ENCODE assay signal across 8 cellular contexts in the genomic region with DNA sequence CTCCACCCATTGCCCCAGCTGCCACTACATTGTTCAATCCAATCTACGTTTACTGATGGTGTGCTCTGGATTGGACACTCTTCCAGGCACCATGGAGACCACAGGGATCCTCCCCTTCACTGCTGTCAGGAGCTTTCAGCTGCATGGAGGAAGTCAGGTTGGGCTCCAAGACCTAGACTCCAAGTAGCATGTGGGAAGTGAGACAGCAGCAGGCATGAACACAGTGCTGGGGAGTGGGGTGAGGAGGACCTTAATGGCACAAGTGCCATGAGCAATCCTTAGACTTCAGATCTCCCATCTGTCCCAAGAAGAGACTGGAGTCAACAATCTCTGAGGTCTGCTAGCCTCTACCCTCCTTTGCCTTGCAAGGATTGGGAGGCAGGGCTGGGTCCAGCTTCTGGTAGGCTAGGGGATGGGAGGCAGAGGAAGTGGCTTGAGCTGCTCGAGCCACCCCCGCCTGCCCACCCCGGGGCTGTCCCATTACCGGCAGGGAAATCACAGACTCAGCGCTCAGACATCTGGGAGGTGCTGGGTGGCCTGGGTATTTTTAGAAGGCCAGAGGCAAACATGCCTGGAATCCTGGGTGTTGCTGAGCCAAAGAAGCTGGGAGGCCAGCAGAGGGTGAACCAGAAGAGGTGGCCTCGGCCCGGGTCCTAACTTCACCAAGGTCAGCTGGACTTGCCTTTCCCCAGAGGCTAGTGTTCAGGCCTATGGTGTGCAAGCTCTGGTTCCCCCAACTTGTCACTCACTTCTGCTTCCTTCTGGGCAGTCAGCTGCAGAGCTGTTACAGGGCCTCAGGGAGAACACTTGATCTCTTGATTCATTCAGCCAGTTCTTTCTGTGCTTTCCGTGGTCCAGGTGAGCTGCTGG. TPM values are rescaled to one million over a fixed set of nuclear protein-coding genes. Genes with fewer than 3 reads are reported as not detected.
DNase-seq lines count a peak whose midpoint lies in the region; ATAC-seq and TF ChIP-seq lines count a peak whose summit lies in the region.

No MANE protein-coding gene starts in this region.

- H3K36me3 ChIP-seq in OCI-LY7 (ENCODE audit: insufficient read depth, low read length) (no peaks in the 10 kb centered on the region; the same call in 1 of the 2 replicates), left ventricle myocardium inferior (no peaks in the 10 kb centered on the region), testis (ENCODE audit: low read depth, missing control alignments) (no peaks in the 10 kb centered on the region)

- ATAC-seq in GM21786 (IDR thresholded peaks at IDR 0.05; ENCODE audit: unreplicated experiment), result peak; percentile 39

- TF ChIP-seq CTCF in OCI-LY7 (conservative IDR thresholded peaks at IDR 0.05; ENCODE audit: low read length) (no peak), left ventricle myocardium inferior (IDR thresholded peaks at IDR 0.05; ENCODE audit: borderline replicate concordance) (no peak), testis (IDR thresholded peaks at IDR 0.05) (no peak), endothelial cell (IDR thresholded peaks at IDR 0.05; ENCODE audit: unreplicated experiment) (no peak)

- no peaks in the 10 kb centered on the region for H3K9me3 Mint-ChIP-seq in endothelial cell (ENCODE audit: unreplicated experiment)

- no peak for TF ChIP-seq POLR2A in testis (IDR thresholded peaks at IDR 0.05)

- peak overlapping the region; percentile 98 for H3K27ac ChIP-seq in OCI-LY7 (ENCODE audit: low read depth, low read length, poor library complexity, severe bottlenecking)
- H3K27ac ChIP-seq in left ventricle myocardium inferior (replicated peaks), result peak overlapping the region; percentile 90
- H3K27ac ChIP-seq in testis, result peak overlapping the region; percentile 12 to 21

- H3K27me3 ChIP-seq in left ventricle myocardium inferior (ENCODE audit: low read depth), result no peaks in the 10 kb centered on the region
- H3K27me3 ChIP-seq in testis, result no peaks in the 10 kb centered on the region

- CTCF ChIA-PET in OCI-LY7 (lab: Charles Lee; ENCODE audit: unreplicated experiment), result interaction anchor here (2.5 to 2.9 kb wide), 2 partner anchors 15 to 21 kb away, joined by 18 to 19 read pairs; partner anchors contain the start of gene FCHSD2

- WGBS in testis, 2 donors, result 25 to 49% methylated on average over 8 to 9 of the region's 9 CpGs

- H3K27me3 Mint-ChIP-seq in endothelial cell (ENCODE audit: unreplicated experiment), result peaks cover 3% of the 10 kb centered on the region

- H3K4me3 ChIP-seq in OCI-LY7 (ENCODE audit: low read depth, low read length, poor library complexity, severe bottlenecking), result peak overlapping the region; percentile 41
- H3K4me3 ChIP-seq in left ventricle myocardium inferior, result peak overlapping the region; percentile 29
- H3K4me3 ChIP-seq in testis, result no peak overlapping the region

- H4K20me1 ChIP-seq in OCI-LY7 (ENCODE audit: insufficient read depth, low read length), result no peaks in the 10 kb centered on the region

- no peak overlapping the region for H3K27ac Mint-ChIP-seq in endothelial cell (ENCODE audit: unreplicated experiment)

- BruUV-seq in OCI-LY7 (replicated peaks; lab: Mats Ljungman, UMichigan), result no TSS peak

- intact Hi-C loops in OCI-LY7 (cut with micrococcal nuclease; ENCODE audit: unreplicated experiment), result loop anchor here (10.0 kb wide), 1 partner anchor 827 kb away; the partner anchor contains the start of gene UCP2
- intact Hi-C loops in left ventricle myocardium inferior (cut with micrococcal nuclease), result no loop called here
- intact Hi-C loops in testis (cut with DNase I; ENCODE audit: low total_unique reads), result no loop called here

- POLR2A ChIA-PET in OCI-LY7 (lab: Charles Lee), result interaction anchor here (0.7 to 15.8 kb wide), 9 partner anchors 6 to 242 kb away, joined by 3 to 136 read pairs (median 13); partner anchors contain the start of gene FCHSD2

- peaks cover 12% of the 10 kb centered on the region for H3K4me1 Mint-ChIP-seq in endothelial cell (ENCODE audit: unreplicated experiment)

- no peak overlapping the region for H3K4me3 Mint-ChIP-seq in endothelial cell (ENCODE audit: unreplicated experiment)

- H3K36me3 Mint-ChIP-seq in endothelial cell (ENCODE audit: low read depth, unreplicated experiment), result no peaks in the 10 kb centered on the region

- H3K9me2 ChIP-seq in OCI-LY7 (ENCODE audit: insufficient read depth, low read length), result no peaks in the 10 kb centered on the region

- peak overlapping the region; percentile 61 for H3K4me2 ChIP-seq in OCI-LY7 (ENCODE audit: low read length)

- H3K4me1 ChIP-seq in OCI-LY7 (ENCODE audit: insufficient read depth, low read length, poor library complexity, severe bottlenecking) (peaks cover 85% of the 10 kb centered on the region), left ventricle myocardium inferior (peaks cover 73% of the 10 kb centered on the region), testis (peaks cover 15% of the 10 kb centered on the region)

- DNase-seq in GM04503 (ENCODE audit: low read depth) (peak; percentile 56), OCI-LY7 (ENCODE audit: low spot score) (peak; percentile 77), left ventricle myocardium inferior (peak; percentile 72), testis (peak; percentile 62), endothelial cell (ENCODE audit: low spot score) (no peak), LoVo (ENCODE audit: low spot score) (no peak), NCI-H1417 (lab: John Stamatoyannopoulos, UW) (no peak)

- H2AFZ ChIP-seq in OCI-LY7 (ENCODE audit: low read length), result peak overlapping the region; percentile 0; the same call in 1 of the 2 replicates

- peaks cover 9% of the 10 kb centered on the region; the same call in 1 of the 2 replicates for H3K9me3 ChIP-seq in OCI-LY7 (ENCODE audit: low read length)
- H3K9me3 ChIP-seq in left ventricle myocardium inferior (replicated peaks), result no peaks in the 10 kb centered on the region
- no peaks in the 10 kb centered on the region for H3K9me3 ChIP-seq in testis

- H3K79me2 ChIP-seq in OCI-LY7 (ENCODE audit: insufficient read depth, low read depth, low read length), result no peaks in the 10 kb centered on the region

RNA-seq across cellular contexts. Expression of gene FCHSD2, which starts 15.3 kb away (rescaled TPM):
- total RNA-seq in OCI-LY7 (2014; rRNA removed; shearing (Covaris generic)), result 39.0 and 48.7 TPM in 2 replicates
- total RNA-seq in OCI-LY7 (2022) (128 and 147 TPM in 2 replicates), left ventricle myocardium inferior (43.4 TPM), testis (10 to 100 TPM; 65.9 to 69.6 TPM), endothelial cell (ENCODE audit: unreplicated experiment) (45.3 TPM)
- polyA plus RNA-seq in testis (ENCODE audit: insufficient read depth, low read depth, low replicate concordance), result 44.0 TPM

Comparison
In these comparisons a context has a peak if more than half of its experiments do, and no peak if none do; other contexts are left out.
1. DNase-seq: peak in GM04503 (single experiment), OCI-LY7 (single experiment), left ventricle myocardium inferior (single experiment) and testis (single experiment); none in endothelial cell (single experiment), LoVo (single experiment) and NCI-H1417 (0 of 3).
2. H3K27ac ChIP-seq: peak in every context shown above with its lines; median percentile 98 in OCI-LY7; 90 in left ventricle myocardium inferior; 16 in testis.
3. H3K4me3 ChIP-seq: peak in OCI-LY7 (single experiment) and left ventricle myocardium inferior (single experiment); none in testis (0 of 2).